Comparison of ENCODE assay signal across 8 cellular contexts in genomic region chr17:55750750-55751641, GRCh38. TPM values are rescaled to one million over a fixed set of nuclear protein-coding genes. Genes with fewer than 3 reads are reported as not detected.
DNase-seq lines count a peak whose midpoint lies in the region; ATAC-seq, FAIRE-seq and TF ChIP-seq lines count a peak whose summit lies in the region.

PCTP (plus strand) TSS chr17:55751051; CDS start chr17:55751104, 53 bp downstream.

- intact Hi-C loops in HepG2 (cut with micrococcal nuclease; ENCODE audit: unreplicated experiment) = loop anchor here (1.0 to 10.0 kb wide), 3 partner anchors 8 to 356 kb away; no protein-coding TSS in a partner anchor

- peaks cover 16% of the 10 kb centered on the region for H3K79me2 ChIP-seq in HepG2 (ENCODE audit: insufficient read depth, low read length)

- H3K4me3 ChIP-seq in HepG2 (replicated peaks in 1 of 3; ENCODE audit: insufficient read depth in 1 of 3, low read depth in 2 of 3, low read length in 3 of 3) = peak within 1 kb of the TSS; percentile 84 to 93 (median 93)

- DNase-seq in AG08395 (ENCODE audit: low spot score) (peak; percentile 98), NCI-H524 treated with DMSO at 0.1 percent for 48 hours (lab: John Stamatoyannopoulos, UW) (peak; percentile 77), dermis microvascular lymphatic vessel endothelial cell (ENCODE audit: low read depth in 2 of 2) (peak in 1 of 2 donors; percentile 73), HepG2 (ENCODE audit: low spot score) (peak; percentile 87)
- peak; percentile 62 to 81 for DNase-seq in activated CD4-positive, alpha-beta T cell treated with anti-CD3 and anti-CD28 coated beads, Interleukin-2, amount 50 U/mL, for 24 hours (ENCODE audit: low read depth in 1 of 2, low spot score in 1 of 2)
- peak; percentile 85 for DNase-seq in stimulated activated CD4-positive, alpha-beta T cell treated with anti-CD3 and anti-CD28 coated beads, Interleukin-4, amount 100 ng/mL, for 1 hour

- peak; percentile 83 for TF ChIP-seq RAD21 in HepG2 (CRISPR knock-in tag; IDR thresholded peaks at IDR 0.05)

- in situ Hi-C loops in HepG2 (cut with HindIII; ENCODE audit: extremely low pct_ligation_motif_present, low pct_unique_long_range_greater_than_20kb) = loop anchor here (25.0 kb wide), 1 partner anchor 364 kb away; no protein-coding TSS in a partner anchor

- TF ChIP-seq EP300 in HepG2 (IDR thresholded peaks at IDR 0.05; ENCODE audit: low read depth in 2 of 2, low read length in 2 of 2) = no peak
- TF ChIP-seq EP300 in HepG2 (CRISPR knock-in tag; IDR thresholded peaks at IDR 0.05; ENCODE audit: borderline replicate concordance) = peak; percentile 37; the same call in 1 of the 2 replicates

- CTCF ChIA-PET in HepG2 (lab: Yijun Ruan, JAX; ENCODE audit: low intra/inter-chr PET ratio, low total read pairs) = no interaction called here

- peaks cover 39% of the 10 kb centered on the region for H3K4me1 ChIP-seq in HepG2 (ENCODE audit: insufficient read depth, low read length)

- WGBS in HepG2 (ENCODE audit: low lambda C conversion rate) = under 1% methylated on average over 43 of the region's 53 CpGs

- FAIRE-seq in HepG2 (lab: Jason Lieb, UNC) = no peak

- H3K4me2 ChIP-seq in HepG2 (ENCODE audit: low read depth, low read length) = peak within 1 kb of the TSS; percentile 97

- peak; percentile 74 to 80 for TF ChIP-seq POLR2A in HepG2 (IDR thresholded peaks at IDR 0.05; ENCODE audit: insufficient read depth in 1 of 2, low read depth in 2 of 2, low read length in 2 of 2)

- no TSS peak for BruUV-seq in HepG2 (replicated peaks; lab: Mats Ljungman, UMichigan)

- no peaks in the 10 kb centered on the region for H3K9me3 ChIP-seq in HepG2 (ENCODE audit: low read length)

- ATAC-seq in GM18870 (IDR thresholded peaks at IDR 0.05; ENCODE audit: unreplicated experiment) (peak; percentile 95), HG03108 (IDR thresholded peaks at IDR 0.05; ENCODE audit: unreplicated experiment) (peak; percentile 100), HepG2 (peak; percentile 99)

- POLR2A ChIA-PET in HepG2 (lab: Yijun Ruan, JAX) = interaction anchor here (0.7 to 1.8 kb wide), 13 partner anchors 8 to 780 kb away, joined by 3 to 17 read pairs (median 4); no protein-coding TSS in a partner anchor

- no peaks in the 10 kb centered on the region for H4K20me1 ChIP-seq in HepG2 (ENCODE audit: insufficient read depth, low read length)

- H3K27me3 ChIP-seq in HepG2 (ENCODE audit: control insufficient read depth in 1 of 2, insufficient read depth in 2 of 2, low read length in 2 of 2) = no peaks in the 10 kb centered on the region; a peak in 1 of 5 replicates

- peaks cover 0 to 11% of the 10 kb centered on the region in 2 experiments; a peak in 1 of 5 replicates for H3K36me3 ChIP-seq in HepG2 (replicated peaks in 1 of 2; ENCODE audit: control insufficient read depth in 1 of 2, insufficient read depth in 2 of 2, low read length in 2 of 2)

- peak within 1 kb of the TSS; percentile 50 for H2AFZ ChIP-seq in HepG2 (ENCODE audit: low read length)

- H3K9ac ChIP-seq in HepG2 (ENCODE audit: insufficient read depth, low read depth, low read length) = peak within 1 kb of the TSS; percentile 74

- TF ChIP-seq CTCF in HepG2 (CRISPR knock-in tag; IDR thresholded peaks at IDR 0.05) = peak; percentile 50

- peak within 1 kb of the TSS; percentile 66 for H3K27ac ChIP-seq in HepG2 (ENCODE audit: extremely low read length, insufficient read depth, low read length)

TF ChIP-seq in HepG2, 621 proteins besides CTCF, POLR2A, EP300 and RAD21 (continues in another document):
- TF ChIP-seq ZNF720 (CRISPR knock-in tag; IDR thresholded peaks at IDR 0.05) (peak; percentile 71; the same call in 1 of the 2 replicates), NKX3-1 (CRISPR knock-in tag; IDR thresholded peaks at IDR 0.05) (0 out of 2 replicates have a peak, but pooled peaks have one; percentile 47), ZNF589 (CRISPR knock-in tag; conservative IDR thresholded peaks at IDR 0.05) (0 out of 2 replicates have a peak, but pooled peaks have one; percentile 53), ZNF546 (CRISPR knock-in tag; conservative IDR thresholded peaks at IDR 0.05) (0 out of 2 replicates have a peak, but pooled peaks have one; percentile 18), SIX4 (CRISPR knock-in tag; IDR thresholded peaks at IDR 0.05) (no peak), ARNTL (CRISPR knock-in tag; IDR thresholded peaks at IDR 0.05) (peak; percentile 74), ZNF740 (CRISPR knock-in tag; IDR thresholded peaks at IDR 0.05) (no peak), KLF6 (CRISPR knock-in tag; IDR thresholded peaks at IDR 0.05) (peak; percentile 90), MTA3 (CRISPR knock-in tag; IDR thresholded peaks at IDR 0.05) (no peak), GATAD1 (CRISPR knock-in tag; IDR thresholded peaks at IDR 0.05) (peak; percentile 80), WIZ (CRISPR knock-in tag; IDR thresholded peaks at IDR 0.05) (peak; percentile 90; the same call in 1 of the 2 replicates), ZNF83 (CRISPR knock-in tag; IDR thresholded peaks at IDR 0.05; ENCODE audit: borderline replicate concordance) (peak; percentile 77; the same call in 1 of the 2 replicates), ZNF274 (CRISPR knock-in tag; IDR thresholded peaks at IDR 0.05) (peak; percentile 86; the same call in 1 of the 2 replicates), MIER3 (CRISPR knock-in tag; IDR thresholded peaks at IDR 0.05; ENCODE audit: borderline replicate concordance) (peak; percentile 49; the same call in 1 of the 2 replicates), NFYC (CRISPR knock-in tag; IDR thresholded peaks at IDR 0.05) (0 out of 2 replicates have a peak, but pooled peaks have one; percentile 44), ZNF160 (CRISPR knock-in tag; IDR thresholded peaks at IDR 0.05) (peak; percentile 74; the same call in 1 of the 2 replicates), HDAC1 (CRISPR knock-in tag; IDR thresholded peaks at IDR 0.05) (peak; percentile 97), ZNF766 (CRISPR knock-in tag; IDR thresholded peaks at IDR 0.05; ENCODE audit: borderline replicate concordance) (peak; percentile 65; the same call in 1 of the 2 replicates), YEATS2 (CRISPR knock-in tag; IDR thresholded peaks at IDR 0.05; ENCODE audit: borderline replicate concordance) (peak; percentile 87; the same call in 1 of the 2 replicates), ZNF136 (CRISPR knock-in tag; IDR thresholded peaks at IDR 0.05; ENCODE audit: low read depth) (peak; percentile 73; the same call in 1 of the 2 replicates), PBX2 (CRISPR knock-in tag; IDR thresholded peaks at IDR 0.05) (no peak), REL (CRISPR knock-in tag; conservative IDR thresholded peaks at IDR 0.05) (peak; percentile 59; the same call in 1 of the 2 replicates)
- TF ChIP-seq, protein P1, sequence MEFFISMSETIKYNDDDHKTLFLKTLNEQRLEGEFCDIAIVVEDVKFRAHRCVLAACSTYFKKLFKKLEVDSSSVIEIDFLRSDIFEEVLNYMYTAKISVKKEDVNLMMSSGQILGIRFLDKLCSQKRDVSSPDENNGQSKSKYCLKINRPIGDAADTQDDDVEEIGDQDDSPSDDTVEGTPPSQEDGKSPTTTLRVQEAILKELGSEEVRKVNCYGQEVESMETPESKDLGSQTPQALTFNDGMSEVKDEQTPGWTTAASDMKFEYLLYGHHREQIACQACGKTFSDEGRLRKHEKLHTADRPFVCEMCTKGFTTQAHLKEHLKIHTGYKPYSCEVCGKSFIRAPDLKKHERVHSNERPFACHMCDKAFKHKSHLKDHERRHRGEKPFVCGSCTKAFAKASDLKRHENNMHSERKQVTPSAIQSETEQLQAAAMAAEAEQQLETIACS (CRISPR knock-in tag; IDR thresholded peaks at IDR 0.05) = no peak

RNA-seq across cellular contexts. Expression of gene PCTP, which starts in this region (rescaled TPM):
- total RNA-seq in dermis microvascular lymphatic vessel endothelial cell (26.0 and 26.3 TPM in 2 replicates), HepG2 (2016; rRNA removed; fragmentation: Illumina TruSeq; extraction: Trizol) (50.7 and 66.3 TPM in 2 replicates)
- 11.7 and 12.0 TPM in 2 replicates for total RNA-seq in HepG2 (2016; cell fraction: cytosol; rRNA removed; fragmentation: Illumina TruSeq; extraction: Trizol; ENCODE audit: low read depth)
- 54.0 and 71.4 TPM in 2 replicates for total RNA-seq in HepG2 (2016; cell fraction: insoluble cytoplasmic fraction; rRNA removed; fragmentation: Illumina TruSeq; extraction: Trizol)
- 39.4 and 41.1 TPM in 2 replicates for total RNA-seq in HepG2 (2016; cell fraction: membrane; rRNA removed; fragmentation: Illumina TruSeq; extraction: Trizol)
- total RNA-seq in HepG2 (2016; cell fraction: nucleus; rRNA removed; fragmentation: Illumina TruSeq; extraction: Trizol) = 23.2 and 24.9 TPM in 2 replicates
- 31.0 and 37.1 TPM in 2 replicates for polyA plus RNA-seq in HepG2 (2011; rRNA removed)
- 33.2 and 42.6 TPM in 2 replicates for polyA plus RNA-seq in HepG2 (2011; cell fraction: cytosol; rRNA removed)
- polyA plus RNA-seq in HepG2 (2011; cell fraction: nucleus; rRNA removed) = 15.1 and 17.8 TPM in 2 replicates
- 24.1 and 24.8 TPM in 2 replicates for polyA plus RNA-seq in HepG2 (2012)
- polyA plus RNA-seq in HepG2 (2016; cell fraction: cytosol; fragmentation: Illumina TruSeq; extraction: Trizol; ENCODE audit: low read depth) = 10.2 and 13.1 TPM in 2 replicates
- 54.7 and 63.4 TPM in 2 replicates for polyA plus RNA-seq in HepG2 (2016; cell fraction: insoluble cytoplasmic fraction; fragmentation: Illumina TruSeq; extraction: Trizol; ENCODE audit: low read depth)
- polyA plus RNA-seq in HepG2 (2016; cell fraction: membrane; fragmentation: Illumina TruSeq; extraction: Trizol; ENCODE audit: low read depth) = 26.6 and 28.7 TPM in 2 replicates
- 33.0 and 35.1 TPM in 2 replicates for polyA plus RNA-seq in HepG2 (2016; cell fraction: nucleus; fragmentation: Illumina TruSeq; extraction: Trizol; ENCODE audit: insufficient read depth, low read depth)
- 4.1 and 30.1 TPM in 2 replicates for polyA minus RNA-seq in HepG2 (2011; rRNA and poly(A)+ RNA removed; ENCODE audit: low replicate concordance)
- 14.5 and 16.1 TPM in 2 replicates for polyA minus RNA-seq in HepG2 (2011; cell fraction: cytosol; rRNA and poly(A)+ RNA removed)
- polyA minus RNA-seq in HepG2 (2011; cell fraction: nucleus; rRNA and poly(A)+ RNA removed) = 23.0 and 27.8 TPM in 2 replicates
